In genomic region chr4:112109455-112110425, GRCh38 we compare ENCODE assay signal across 10 cellular contexts. TPM values are rescaled to one million over a fixed set of nuclear protein-coding genes. Genes with fewer than 3 reads are reported as not detected.
DNase-seq lines count a peak whose midpoint lies in the region; ATAC-seq and TF ChIP-seq lines count a peak whose summit lies in the region.
"Had no signal": no experiment of that assay in that cellular context is flagged by ENCODE, and none has a peak within 500 bp of the region (broad histone marks: within the 10 kb centered on the region; RNA-seq: fewer than 3 reads in every experiment).

No MANE protein-coding gene starts in this region.

- H3K9me3 Mint-ChIP-seq in Caco-2 (ENCODE audit: unreplicated experiment) = no peaks in the 10 kb centered on the region

- no peak overlapping the region for H3K4me3 Mint-ChIP-seq in Caco-2 (ENCODE audit: unreplicated experiment)
- H3K4me3 Mint-ChIP-seq: activated naive CD8-positive, alpha-beta T cell had no signal

- peaks cover 24% of the 10 kb centered on the region for H3K4me1 Mint-ChIP-seq in Caco-2 (ENCODE audit: low read depth, unreplicated experiment)

- no peaks in the 10 kb centered on the region for H3K27me3 ChIP-seq in WERI-Rb-1 (ENCODE audit: insufficient read depth, low read depth, severe bottlenecking)
- H3K27me3 ChIP-seq in mucosa of stomach (ENCODE audit: control insufficient read depth, insufficient read depth, low read length) = no peaks in the 10 kb centered on the region
- H3K27me3 ChIP-seq in Caco-2 (replicated peaks; ENCODE audit: control insufficient read depth, insufficient read depth, low read length) = no peaks in the 10 kb centered on the region
- H3K27me3 ChIP-seq: pancreas had no signal

- H3K4me3 ChIP-seq in WERI-Rb-1 (ENCODE audit: low read depth, low read length) (peak overlapping the region; percentile 58), mucosa of stomach (ENCODE audit: low read length) (no peak overlapping the region), Caco-2 (ENCODE audit: low read depth, low read length) (no peak overlapping the region)
- H3K4me3 ChIP-seq: pancreas had no signal

- H3K9me3 ChIP-seq in WERI-Rb-1 (ENCODE audit: severe bottlenecking) = peaks cover 3% of the 10 kb centered on the region
- H3K9me3 ChIP-seq in mucosa of stomach (ENCODE audit: control insufficient read depth, low read length) = no peaks in the 10 kb centered on the region
- H3K9me3 ChIP-seq in Caco-2 = no peaks in the 10 kb centered on the region
- H3K9me3 ChIP-seq: pancreas had no signal

- no TSS peak for BruUV-seq in Caco-2 (replicated peaks; lab: Mats Ljungman, UMichigan)

- CTCF ChIA-PET in Caco-2 (lab: Charles Lee) = interaction anchor here (1.4 kb wide), 1 partner anchor 10 kb away, joined by 3 read pairs; no protein-coding TSS in a partner anchor

- H3K4me1 ChIP-seq in mucosa of stomach (ENCODE audit: control insufficient read depth, insufficient read depth, low read length) (peaks cover 48% of the 10 kb centered on the region), Caco-2 (peaks cover 28% of the 10 kb centered on the region)

- ATAC-seq in GM18907 (IDR thresholded peaks at IDR 0.05; ENCODE audit: unreplicated experiment) = peak; percentile 72
- ATAC-seq in HG03103 (IDR thresholded peaks at IDR 0.05; ENCODE audit: low read depth, unreplicated experiment) = peak; percentile 56

- H3K27ac ChIP-seq in WERI-Rb-1 = no peak overlapping the region; the same call in 1 of the 2 replicates
- H3K27ac ChIP-seq: pancreas had no signal

- POLR2A ChIA-PET in Caco-2 (lab: Charles Lee) = no interaction called here

- no peak overlapping the region for H3K27ac Mint-ChIP-seq in Caco-2 (ENCODE audit: unreplicated experiment)
- H3K27ac Mint-ChIP-seq: activated naive CD8-positive, alpha-beta T cell had no signal

- TF ChIP-seq CTCF in WERI-Rb-1 (IDR thresholded peaks at IDR 0.05; ENCODE audit: low read depth, low read length) (no peak), Caco-2 (IDR thresholded peaks at IDR 0.05; ENCODE audit: insufficient read depth in 1 of 2, low read depth in 1 of 2, low read length in 1 of 2, severe bottlenecking in 1 of 2, unreplicated experiment in 1 of 2) (no peak)

- H3K36me3 Mint-ChIP-seq in Caco-2 (ENCODE audit: insufficient read depth, unreplicated experiment) = no peaks in the 10 kb centered on the region
- H3K36me3 Mint-ChIP-seq: activated naive CD8-positive, alpha-beta T cell had no signal

- DNase-seq in WERI-Rb-1 (no peak), NCI-H2081 (lab: John Stamatoyannopoulos, UW) (no peak), NCI-H524 treated with DMSO at 0.1 percent for 48 hours (lab: John Stamatoyannopoulos, UW) (no peak), occipital lobe (lab: John Stamatoyannopoulos, UW) (no peak), Caco-2 (no peak)
- DNase-seq: pancreas had no signal

- peaks cover 5% of the 10 kb centered on the region for H3K36me3 ChIP-seq in WERI-Rb-1
- H3K36me3 ChIP-seq in mucosa of stomach (ENCODE audit: control insufficient read depth, insufficient read depth, low read length) = no peaks in the 10 kb centered on the region
- H3K36me3 ChIP-seq in Caco-2 (ENCODE audit: control insufficient read depth, insufficient read depth, low read length) = no peaks in the 10 kb centered on the region
- H3K36me3 ChIP-seq: pancreas had no signal

- H3K9ac ChIP-seq in mucosa of stomach (ENCODE audit: low read length) = peak overlapping the region; percentile 1

- H3K27me3 Mint-ChIP-seq in Caco-2 (ENCODE audit: insufficient read depth, unreplicated experiment) = no peaks in the 10 kb centered on the region
- H3K27me3 Mint-ChIP-seq: activated naive CD8-positive, alpha-beta T cell had no signal

- intact Hi-C loops in Caco-2 (cut with micrococcal nuclease; ENCODE audit: unreplicated experiment) = no loop called here

RNA-seq across cellular contexts. Expression of gene FAM241A, which starts 35.5 kb away (rescaled TPM):
- total RNA-seq in occipital lobe = 10.6 TPM
- total RNA-seq in Caco-2 (2022) = 1.0 and 1.1 TPM in 2 replicates
